Comparison of ENCODE assay signal across 8 cellular contexts in genomic region chr17:45783593-45784292, GRCh38. TPM values are rescaled to one million over a fixed set of nuclear protein-coding genes. Genes with fewer than 3 reads are reported as not detected.
DNase-seq lines count a peak whose midpoint lies in the region; ATAC-seq and TF ChIP-seq lines count a peak whose summit lies in the region.

No MANE protein-coding gene starts in this region.

- in situ Hi-C loops in IMR-90 (cut with MboI; ENCODE audit: low sequenced_read_pairs) = no loop called here

- TF ChIP-seq CTCF in BE2C (IDR thresholded peaks at IDR 0.05; ENCODE audit: low read depth, low read length) (no peak), IMR-90 (conservative IDR thresholded peaks at IDR 0.05; ENCODE audit: low read depth, low read length) (no peak)

- no peak overlapping the region for H2BK20ac ChIP-seq in IMR-90 (ENCODE audit: low read depth, low read length)

- no peak overlapping the region for H3K23ac ChIP-seq in IMR-90 (ENCODE audit: low read depth, low read length)

- H2AK5ac ChIP-seq in IMR-90 (ENCODE audit: low read depth, low read length) = no peak overlapping the region

- BruUV-seq in IMR-90 (replicated peaks; lab: Mats Ljungman, UMichigan) = no TSS peak

- peak; percentile 32 for DNase-seq in BE2C
- no peak for DNase-seq in IMR-90
- DNase-seq in activated naive CD8-positive, alpha-beta T cell treated with anti-CD3 and anti-CD28 coated beads for 36 hours = peak; percentile 9
- DNase-seq in iPS-NIHi7 (ENCODE audit: extremely low spot score) = peak; percentile 77
- DNase-seq in HCEC 1CT = no peak

- H3K4me1 Mint-ChIP-seq in activated naive CD8-positive, alpha-beta T cell treated with anti-CD3 and anti-CD28 coated beads for 36 hours = peaks cover 2% of the 10 kb centered on the region

- no peak overlapping the region for H4K5ac ChIP-seq in IMR-90 (ENCODE audit: low read depth, low read length)

- H3K4me3 ChIP-seq in BE2C (ENCODE audit: low read depth, low read length) = peak overlapping the region; percentile 14; the same call in 1 of the 2 replicates
- no peak overlapping the region for H3K4me3 ChIP-seq in IMR-90 (ENCODE audit: insufficient read depth, low read depth, low read length)
- H3K4me3 ChIP-seq in subcutaneous abdominal adipose tissue (ENCODE audit: low read depth in 1 of 5, low read length in 5 of 5) = peak overlapping the region in 4 of 5 donors; percentile 39 to 55 (median 50)

- H2BK120ac ChIP-seq in IMR-90 (ENCODE audit: low read depth, low read length) = no peak overlapping the region

- CTCF ChIA-PET in IMR-90 (lab: Yijun Ruan, JAX) = no interaction called here

- H3K79me1 ChIP-seq in IMR-90 (ENCODE audit: low read depth in 1 of 2, low read length in 2 of 2) = no peaks in the 10 kb centered on the region

- H3K36me3 ChIP-seq in BE2C (no peaks in the 10 kb centered on the region), IMR-90 (ENCODE audit: control insufficient read depth, insufficient read depth, low read length) (no peaks in the 10 kb centered on the region), subcutaneous abdominal adipose tissue (ENCODE audit: control insufficient read depth in 5 of 5, insufficient read depth in 5 of 5, low read length in 5 of 5) (no peaks in the 10 kb centered on the region)

- peaks cover 83% of the 10 kb centered on the region for H3K27me3 ChIP-seq in BE2C
- H3K27me3 ChIP-seq in IMR-90 (ENCODE audit: control insufficient read depth, insufficient read depth, low read length) = peaks cover 78% of the 10 kb centered on the region
- H3K27me3 ChIP-seq in subcutaneous abdominal adipose tissue (ENCODE audit: control insufficient read depth in 5 of 5, insufficient read depth in 4 of 5, low read length in 5 of 5) = peaks cover 7 to 40% (median 27%) of the 10 kb centered on the region in 5 donors

- POLR2A ChIA-PET in IMR-90 (lab: Charles Lee; ENCODE audit: unreplicated experiment) = no interaction called here

- H2BK5ac ChIP-seq in IMR-90 (ENCODE audit: low read depth, low read length, poor library complexity, severe bottlenecking) = no peak overlapping the region

- H4K91ac ChIP-seq in IMR-90 (ENCODE audit: insufficient read depth, low read depth, low read length) = no peak overlapping the region

- no peak overlapping the region for H3K56ac ChIP-seq in IMR-90 (ENCODE audit: extremely low read depth, insufficient read depth, low read length)

- no peak overlapping the region for H3K18ac ChIP-seq in IMR-90 (ENCODE audit: low read depth, low read length)

- intact Hi-C loops in IMR-90 (cut with micrococcal nuclease) = no loop called here

- ATAC-seq in IMR-90 (ENCODE audit: low read depth) (no peak; the same call in 1 of the 2 replicates), GM19324 (IDR thresholded peaks at IDR 0.05; ENCODE audit: low FRiP score, unreplicated experiment) (no peak), GM21529 (IDR thresholded peaks at IDR 0.05; ENCODE audit: unreplicated experiment) (no peak)

- TF ChIP-seq RAD21 in IMR-90 (IDR thresholded peaks at IDR 0.05; ENCODE audit: low read length) = no peak

- H3K4me2 ChIP-seq in IMR-90 (ENCODE audit: low read depth, low read length) = no peak overlapping the region; the same call in 1 of the 2 replicates

- no peaks in the 10 kb centered on the region for H3K36me3 Mint-ChIP-seq in activated naive CD8-positive, alpha-beta T cell treated with anti-CD3 and anti-CD28 coated beads for 36 hours

- peaks cover 79% of the 10 kb centered on the region for H3K27me3 Mint-ChIP-seq in activated naive CD8-positive, alpha-beta T cell treated with anti-CD3 and anti-CD28 coated beads for 36 hours

- peak overlapping the region; percentile 56 for H2AFZ ChIP-seq in IMR-90 (replicated peaks; ENCODE audit: low read length, poor library complexity)

- 0% methylated on average over 13 of the region's 64 CpGs; no CpG with 5 or more reads in 1 of the 2 experiments for WGBS in IMR-90 (ENCODE audit: extremely low coverage in 2 of 2, insufficient read length in 1 of 2), 2 experiments

- no peaks in the 10 kb centered on the region for H3K9me3 Mint-ChIP-seq in activated naive CD8-positive, alpha-beta T cell treated with anti-CD3 and anti-CD28 coated beads for 36 hours

- H2BK15ac ChIP-seq in IMR-90 (ENCODE audit: low read depth, low read length) = no peak overlapping the region

- H4K8ac ChIP-seq in IMR-90 (ENCODE audit: low read depth in 2 of 2, low read length in 2 of 2) = no peak overlapping the region

- peak overlapping the region; percentile 58 for H3K4me3 Mint-ChIP-seq in activated naive CD8-positive, alpha-beta T cell treated with anti-CD3 and anti-CD28 coated beads for 36 hours

- H3K14ac ChIP-seq in IMR-90 (replicated peaks; ENCODE audit: low read depth, low read length) = no peak overlapping the region

- H3K4me1 ChIP-seq in BE2C (no peaks in the 10 kb centered on the region), IMR-90 (ENCODE audit: control insufficient read depth, insufficient read depth, low read length) (peaks cover 1% of the 10 kb centered on the region; the same call in 1 of the 2 replicates), subcutaneous abdominal adipose tissue (ENCODE audit: control insufficient read depth in 5 of 5, insufficient read depth in 5 of 5, low read length in 5 of 5) (peaks cover 0 to 33% (median 29%) of the 10 kb centered on the region in 5 donors)

- H3K27ac ChIP-seq in IMR-90 (ENCODE audit: insufficient read depth, low read length) = no peak overlapping the region
- no peak overlapping the region for H3K27ac ChIP-seq in subcutaneous abdominal adipose tissue (ENCODE audit: low read depth, low read length)

- H3K9me1 ChIP-seq in IMR-90 (ENCODE audit: insufficient read depth, low read length) = no peaks in the 10 kb centered on the region

- no peak overlapping the region for H3K9ac ChIP-seq in IMR-90 (ENCODE audit: low read depth, low read length)
- H3K9ac ChIP-seq in subcutaneous abdominal adipose tissue (ENCODE audit: low read length in 5 of 5) = no peak overlapping the region

- no peak for TF ChIP-seq POLR2A in IMR-90 (IDR thresholded peaks at IDR 0.05; ENCODE audit: low read depth, low read length)

- dilution Hi-C loops in IMR-90 (cut with HindIII; ENCODE audit: low sequenced_read_pairs, unreplicated experiment) = no loop called here

- H3K9me3 ChIP-seq in BE2C (no peaks in the 10 kb centered on the region), IMR-90 (ENCODE audit: control insufficient read depth, insufficient read depth, low read length) (no peaks in the 10 kb centered on the region), subcutaneous abdominal adipose tissue (ENCODE audit: control insufficient read depth in 5 of 5, low read length in 5 of 5) (no peaks in the 10 kb centered on the region)

- no peaks in the 10 kb centered on the region for H4K20me1 ChIP-seq in IMR-90 (ENCODE audit: insufficient read depth, low read length)

- H2AK9ac ChIP-seq in IMR-90 (replicated peaks; ENCODE audit: low read depth, low read length, poor library complexity) = no peak overlapping the region

- no peak overlapping the region for H3K4ac ChIP-seq in IMR-90 (ENCODE audit: low read depth, low read length)

- no peak overlapping the region for H3K27ac Mint-ChIP-seq in activated naive CD8-positive, alpha-beta T cell treated with anti-CD3 and anti-CD28 coated beads for 36 hours

TF ChIP-seq in IMR-90, 13 proteins besides CTCF, POLR2A, EP300 and RAD21:
- no peak for TF ChIP-seq SMC3 (IDR thresholded peaks at IDR 0.05; ENCODE audit: low read depth, low read length)
- no peak for TF ChIP-seq MAZ (IDR thresholded peaks at IDR 0.05; ENCODE audit: borderline replicate concordance, low read depth, low read length)

RNA-seq across cellular contexts. Expression of gene CRHR1, which starts 0.4 kb away (rescaled TPM):
- polyA plus RNA-seq in BE2C (2012; ENCODE audit: insufficient read depth, insufficient read length, low read depth) = not detected
- total RNA-seq in IMR-90 (2012; rRNA removed) = not detected in 2 replicates
- polyA plus RNA-seq in IMR-90 (2012; rRNA removed) = not detected in 2 replicates
- polyA plus RNA-seq in IMR-90 (2012; cell fraction: cytosol; rRNA removed) = not detected in 2 replicates
- polyA plus RNA-seq in IMR-90 (2012; cell fraction: nucleus; rRNA removed; ENCODE audit: low replicate concordance) = not detected in 2 replicates
- not detected for total RNA-seq in activated naive CD8-positive, alpha-beta T cell treated with anti-CD3 and anti-CD28 coated beads for 36 hours

Comparison
In these comparisons a context has a peak if more than half of its experiments do, and no peak if none do; other contexts are left out.
1. DNase-seq: peak in BE2C (single experiment), activated naive CD8-positive, alpha-beta T cell treated with anti-CD3 and anti-CD28 coated beads for 36 hours (single experiment) and iPS-NIHi7 (single experiment); none in IMR-90 (single experiment) and HCEC 1CT (single experiment).